In the genomic region with DNA sequence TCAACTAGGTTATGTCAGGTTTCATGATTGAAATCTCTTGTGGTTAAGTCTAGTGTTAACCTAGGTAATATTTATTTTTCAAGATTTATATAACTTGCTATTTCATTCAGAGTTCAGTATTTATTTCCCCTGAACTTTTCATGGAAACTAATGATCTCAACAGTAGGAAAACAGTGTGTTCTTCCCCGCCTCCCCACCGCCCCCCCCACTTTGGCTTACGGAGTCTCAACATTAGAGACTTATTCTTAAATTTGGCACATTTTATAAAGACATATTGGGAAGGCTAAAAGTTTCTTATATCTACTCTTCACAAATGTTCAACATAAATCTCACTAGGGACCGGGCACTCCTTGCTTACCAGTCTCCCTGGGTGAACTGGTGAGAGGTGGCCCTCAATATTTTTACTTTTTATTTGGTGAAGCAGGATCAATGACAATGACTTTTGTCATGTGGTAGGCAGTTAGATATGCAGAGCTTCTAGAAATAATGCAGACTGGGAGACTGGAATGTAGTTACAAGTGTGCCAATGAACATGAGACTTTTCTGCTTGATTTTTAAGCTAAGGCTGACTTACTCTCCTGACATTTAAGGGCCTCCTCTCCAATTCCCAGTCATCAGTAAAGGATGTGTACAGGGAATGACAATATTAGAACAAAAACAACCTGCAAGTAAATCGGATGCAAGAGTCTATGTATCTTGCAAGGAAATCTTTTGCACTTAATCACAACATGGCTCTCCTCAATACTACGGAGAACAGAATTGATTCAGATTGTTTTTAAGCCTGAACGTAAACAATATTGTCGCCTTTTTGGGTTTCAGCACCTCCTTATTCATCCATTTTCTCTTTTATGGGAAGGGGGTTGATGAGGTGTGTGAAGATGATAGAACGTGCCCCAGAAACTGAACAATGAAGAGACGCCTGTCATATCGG, we compare ENCODE assay signal across 8 cellular contexts. TPM values are rescaled to one million over a fixed set of nuclear protein-coding genes. Genes with fewer than 3 reads are reported as not detected.
DNase-seq lines count a peak whose midpoint lies in the region; ATAC-seq, FAIRE-seq and TF ChIP-seq lines count a peak whose summit lies in the region.

No MANE protein-coding gene starts in this region.

- H3K27me3 ChIP-seq in left ventricle myocardium inferior (ENCODE audit: low read depth): no peaks in the 10 kb centered on the region
- H3K27me3 ChIP-seq in adrenal gland: no peaks in the 10 kb centered on the region
- no peaks in the 10 kb centered on the region for H3K27me3 ChIP-seq in keratinocyte (ENCODE audit: control insufficient read depth, extremely low read depth, insufficient read depth, low read length)

- peaks cover 35% of the 10 kb centered on the region for H3K79me2 ChIP-seq in keratinocyte (ENCODE audit: control insufficient read depth, insufficient read depth, low read length)

- H3K27ac ChIP-seq in left ventricle myocardium inferior (replicated peaks): peak overlapping the region; percentile 99
- peak overlapping the region; percentile 80 to 99 (median 97) for H3K27ac ChIP-seq in adrenal gland
- H3K27ac ChIP-seq in keratinocyte (ENCODE audit: control insufficient read depth, insufficient read depth, low read length): peak overlapping the region; percentile 85
- H3K27ac ChIP-seq in temporal lobe (ENCODE audit: low read depth, low read length): peak overlapping the region; percentile 90

- H3K36me3 ChIP-seq in left ventricle myocardium inferior: no peaks in the 10 kb centered on the region
- H3K36me3 ChIP-seq in adrenal gland (replicated peaks in 1 of 2): no peaks in the 10 kb centered on the region
- no peaks in the 10 kb centered on the region for H3K36me3 ChIP-seq in keratinocyte (ENCODE audit: control insufficient read depth in 2 of 2, extremely low read depth in 1 of 2, insufficient read depth in 2 of 2, low read length in 2 of 2)

- TF ChIP-seq POLR2A in adrenal gland (IDR thresholded peaks at IDR 0.05): no peak

- dilution Hi-C loops in keratinocyte (cut with MboI; ENCODE audit: extremely low pct_ligation_motif_present, low sequenced_read_pairs): no loop called here

- H3K4me1 ChIP-seq in left ventricle myocardium inferior (peaks cover 66% of the 10 kb centered on the region), adrenal gland (replicated peaks in 1 of 2) (peaks cover 5 to 46% of the 10 kb centered on the region in 2 donors), keratinocyte (ENCODE audit: control insufficient read depth, extremely low read depth, insufficient read depth, low read length) (peaks cover 30% of the 10 kb centered on the region)

- ATAC-seq in Right ventricle myocardium superior (ENCODE audit: poor library complexity): no peak
- ATAC-seq in left colon: no peak
- no peak for ATAC-seq in omental fat pad (ENCODE audit: low FRiP score)

- H2AFZ ChIP-seq in keratinocyte (ENCODE audit: control insufficient read depth, low read length): peak overlapping the region; percentile 96

- no peaks in the 10 kb centered on the region for H3K9me3 ChIP-seq in left ventricle myocardium inferior (replicated peaks)
- no peaks in the 10 kb centered on the region for H3K9me3 ChIP-seq in adrenal gland (replicated peaks in 1 of 3)
- H3K9me3 ChIP-seq in keratinocyte (ENCODE audit: control insufficient read depth, low read depth, low read length): no peaks in the 10 kb centered on the region

- TF ChIP-seq CTCF in left ventricle myocardium inferior (IDR thresholded peaks at IDR 0.05; ENCODE audit: borderline replicate concordance) (no peak), adrenal gland (IDR thresholded peaks at IDR 0.05) (no peak), keratinocyte (optimal IDR thresholded peaks at IDR 0.05 in 1 of 3, IDR thresholded peaks at IDR 0.05 in 1 of 3, conservative IDR thresholded peaks at IDR 0.05 in 1 of 3; ENCODE audit: extremely low read depth in 1 of 3, insufficient read depth in 2 of 3, low read length in 3 of 3) (no peak), omental fat pad (IDR thresholded peaks at IDR 0.05) (no peak)

- intact Hi-C loops in left ventricle myocardium inferior (cut with micrococcal nuclease): no loop called here
- intact Hi-C loops in Right ventricle myocardium superior (cut with DNase I): no loop called here
- intact Hi-C loops in adrenal gland (cut with DNase I): no loop called here
- intact Hi-C loops in left colon (cut with DNase I, micrococcal nuclease): no loop called here

- H3K4me2 ChIP-seq in keratinocyte (ENCODE audit: control insufficient read depth, extremely low read depth, insufficient read depth, low read depth, low read length): peak overlapping the region; percentile 100

- no peak for DNase-seq in left ventricle myocardium inferior
- no peak for DNase-seq in Right ventricle myocardium superior
- peak in 1 of 7 donors; percentile 17 for DNase-seq in adrenal gland
- no peak for DNase-seq in keratinocyte (ENCODE audit: low read depth, low spot score)
- no peak for DNase-seq in left colon
- DNase-seq in NCI-H2029 (lab: John Stamatoyannopoulos, UW): no peak
- DNase-seq in omental fat pad (ENCODE audit: low spot score): no peak

- H3K9me1 ChIP-seq in keratinocyte (ENCODE audit: control insufficient read depth, extremely low read depth, insufficient read depth, low read length): no peaks in the 10 kb centered on the region

- H3K9ac ChIP-seq in keratinocyte (ENCODE audit: control insufficient read depth, extremely low read depth, insufficient read depth, low read length): peak overlapping the region; percentile 93

- no peaks in the 10 kb centered on the region for H4K20me1 ChIP-seq in keratinocyte (ENCODE audit: control insufficient read depth, extremely low read depth, insufficient read depth, low read length)

- FAIRE-seq in keratinocyte (lab: Jason Lieb, UNC): no peak

- WGBS in adrenal gland, 4 donors: 35 to 43% (median 36%) methylated on average over 11 of the region's 11 CpGs

- peak overlapping the region; percentile 91 for H3K4me3 ChIP-seq in left ventricle myocardium inferior
- peak overlapping the region in 3 of 4 donors; percentile 75 to 97 (median 95) for H3K4me3 ChIP-seq in adrenal gland
- H3K4me3 ChIP-seq in keratinocyte (ENCODE audit: control insufficient read depth in 2 of 3, extremely low read depth in 1 of 3, insufficient read depth in 2 of 3, low read depth in 1 of 3, low read length in 3 of 3): peak overlapping the region; percentile 79 to 93 (median 83)

RNA-seq across cellular contexts. Expression of a gene that starts 1.6 kb away (rescaled TPM):
- 23.3 TPM for total RNA-seq in left ventricle myocardium inferior
- total RNA-seq in Right ventricle myocardium superior: 23.5 TPM
- total RNA-seq in adrenal gland: 10 to 100 TPM; 29.0 to 45.2 (median 36.8) TPM
- polyA plus RNA-seq in adrenal gland: 10 to 100 TPM in 1 of 3 donors, 1 to 10 TPM in 2; 4.4 to 31.2 (median 7.2) TPM
- polyA plus RNA-seq in keratinocyte: 13.6 to 23.1 TPM (median 19.0 TPM) in 3 replicates
- polyA plus RNA-seq in keratinocyte (2011; ENCODE audit: low read depth): 8.5 TPM
- 7.7 and 10.6 TPM in 2 replicates for polyA plus RNA-seq in keratinocyte (2011; cell fraction: cytosol; rRNA removed)
- 13.1 and 19.7 TPM in 2 replicates for polyA plus RNA-seq in keratinocyte (2011; cell fraction: nucleus; rRNA removed)
- 7.3 and 18.1 TPM in 2 replicates for polyA plus RNA-seq in keratinocyte (2012; ENCODE audit: low replicate concordance)
- 26.6 to 42.9 TPM (median 38.1 TPM) in 3 replicates for polyA minus RNA-seq in keratinocyte
- polyA minus RNA-seq in keratinocyte (2011; cell fraction: cytosol; rRNA and poly(A)+ RNA removed): 14.6 TPM
- polyA minus RNA-seq in keratinocyte (2011; cell fraction: nucleus; rRNA and poly(A)+ RNA removed): 18.3 and 31.5 TPM in 2 replicates
- total RNA-seq in temporal lobe: 88.3 TPM
- total RNA-seq in left colon: 10 to 100 TPM; 30.3 to 32.5 TPM
- total RNA-seq in omental fat pad: 10 to 100 TPM; 32.9 to 50.7 (median 42.1) TPM
